In genomic region chr19:58545286-58546068, GRCh38 we compare ENCODE assay signal across 9 cellular contexts. TPM values are rescaled to one million over a fixed set of nuclear protein-coding genes. Genes with fewer than 3 reads are reported as not detected.
DNase-seq lines count a peak whose midpoint lies in the region; ATAC-seq, FAIRE-seq and TF ChIP-seq lines count a peak whose summit lies in the region.
"Had no signal": no experiment of that assay in that cellular context is flagged by ENCODE, and none has a peak within 500 bp of the region (broad histone marks: within the 10 kb centered on the region; RNA-seq: fewer than 3 reads in every experiment).

No MANE protein-coding gene starts in this region.

- H2AK5ac ChIP-seq in neuronal stem cell (ENCODE audit: low read depth, low read length): peak overlapping the region; percentile 84

- no peak overlapping the region for H3K23ac ChIP-seq in neuronal stem cell (ENCODE audit: low read depth, low read length, poor library complexity)

- H3K4me1 Mint-ChIP-seq in CD4-positive, alpha-beta memory T cell: peaks cover 20 to 39% (median 27%) of the 10 kb centered on the region in 4 donors

- peaks cover 30% of the 10 kb centered on the region for H3K4me1 ChIP-seq in CD4-positive, alpha-beta memory T cell (ENCODE audit: insufficient read depth, low read length)
- peaks cover 10% of the 10 kb centered on the region for H3K4me1 ChIP-seq in Panc1 (ENCODE audit: control insufficient read depth, insufficient read depth, low read length)
- H3K4me1 ChIP-seq in endothelial cell of umbilical vein (ENCODE audit: control insufficient read depth, extremely low read depth, insufficient read depth, low read length): peaks cover 15% of the 10 kb centered on the region
- H3K4me1 ChIP-seq in neuronal stem cell (ENCODE audit: control insufficient read depth in 2 of 2, insufficient read depth in 1 of 2, low read depth in 1 of 2, low read length in 2 of 2): peaks cover 15 to 16% of the 10 kb centered on the region in 2 donors

- H3K36me3 ChIP-seq in CD4-positive, alpha-beta memory T cell (ENCODE audit: insufficient read depth, low read length): peaks cover 35% of the 10 kb centered on the region
- H3K36me3 ChIP-seq in Panc1 (ENCODE audit: control insufficient read depth, insufficient read depth, low read length) (peaks cover 38% of the 10 kb centered on the region), endothelial cell of umbilical vein (ENCODE audit: control insufficient read depth in 2 of 2, extremely low read depth in 1 of 2, insufficient read depth in 2 of 2, low read length in 2 of 2) (peaks cover 5 to 33% of the 10 kb centered on the region in 2 experiments), neuronal stem cell (replicated peaks in 1 of 2; ENCODE audit: control insufficient read depth in 2 of 2, insufficient read depth in 2 of 2, low read length in 2 of 2) (peaks cover 51 to 56% of the 10 kb centered on the region in 2 donors)

- no peak overlapping the region for H3K14ac ChIP-seq in neuronal stem cell (ENCODE audit: low read length)

- H3K4ac ChIP-seq in neuronal stem cell (ENCODE audit: low read length): no peak overlapping the region

- peaks cover 0 to 9% (median 0%) of the 10 kb centered on the region in 8 donors for H3K9me3 Mint-ChIP-seq in CD4-positive, alpha-beta memory T cell

- peak overlapping the region; percentile 78 for H3K27ac ChIP-seq in CD4-positive, alpha-beta memory T cell (ENCODE audit: low read depth, low read length)
- H3K27ac ChIP-seq in Panc1 (ENCODE audit: low read length) (peak overlapping the region; percentile 92), endothelial cell of umbilical vein (ENCODE audit: insufficient read depth, low read depth, low read length) (peak overlapping the region; percentile 34), neuronal stem cell (replicated peaks; ENCODE audit: low read length) (no peak overlapping the region)

- BruUV-seq in Panc1 (replicated peaks; lab: Mats Ljungman, UMichigan) (no TSS peak), endothelial cell of umbilical vein (replicated peaks; lab: Mats Ljungman, UMichigan) (TSS peak; percentile 17)

- peaks cover 26% of the 10 kb centered on the region for H3K79me1 ChIP-seq in neuronal stem cell (ENCODE audit: low read depth, low read length)

- no peaks in the 10 kb centered on the region for H3K9me1 ChIP-seq in endothelial cell of umbilical vein (replicated peaks; ENCODE audit: control insufficient read depth, extremely low read depth, insufficient read depth, low read length)

- H4K91ac ChIP-seq in neuronal stem cell (ENCODE audit: low read depth, low read length, poor library complexity): no peak overlapping the region

- intact Hi-C loops in CD4-positive, alpha-beta memory T cell (cut with micrococcal nuclease): no loop called here
- intact Hi-C loops in Panc1 (cut with micrococcal nuclease; ENCODE audit: unreplicated experiment): no loop called here
- intact Hi-C loops in endothelial cell of umbilical vein (cut with micrococcal nuclease): no loop called here

- FAIRE-seq in endothelial cell of umbilical vein (lab: Jason Lieb, UNC) (peak; percentile 8), RCC 7860 (lab: Jason Lieb, UNC) (no peak)
- FAIRE-seq: TTC549 had no signal

- H3K4me2 ChIP-seq in endothelial cell of umbilical vein (ENCODE audit: insufficient read depth, low read length) (peak overlapping the region; percentile 44), neuronal stem cell (ENCODE audit: insufficient read depth, low read length, poor library complexity, severe bottlenecking) (peak overlapping the region; percentile 96)

- no peak overlapping the region for H2AFZ ChIP-seq in endothelial cell of umbilical vein (ENCODE audit: low read depth, low read length)
- H2AFZ ChIP-seq in neuronal stem cell (ENCODE audit: low read length): no peak overlapping the region

- no peak overlapping the region for H2BK15ac ChIP-seq in neuronal stem cell (ENCODE audit: low read length)

- H2BK5ac ChIP-seq in neuronal stem cell (ENCODE audit: low read length): peak overlapping the region; percentile 96

- WGBS in neuronal stem cell (ENCODE audit: extremely low coverage in 2 of 2, insufficient read length in 2 of 2, insufficient replicate concordance in 1 of 2), 2 donors: no CpG with 5 or more reads among the region's 22 CpGs

- peaks cover 29 to 53% of the 10 kb centered on the region in 2 donors for H3K36me3 Mint-ChIP-seq in CD4-positive, alpha-beta memory T cell

- H2BK120ac ChIP-seq in neuronal stem cell (ENCODE audit: low read depth, low read length): peak overlapping the region; percentile 83

- CTCF ChIA-PET in CD4-positive, alpha-beta memory T cell (lab: Charles Lee; ENCODE audit: partially characterized antibody): interaction anchor here (1.1 kb wide), 1 partner anchor 36 kb away, joined by 4 read pairs; no protein-coding TSS in a partner anchor
- CTCF ChIA-PET in Panc1 (lab: Charles Lee) (no interaction called here), endothelial cell of umbilical vein (lab: Charles Lee) (interaction anchor here (1.2 to 3.2 kb wide), 4 partner anchors 9 to 36 kb away, joined by 3 to 25 read pairs (median 12); partner anchors contain the start of genes CHMP2A and ZBTB45)

- dilution Hi-C loops in endothelial cell of umbilical vein (cut with MboI; ENCODE audit: extremely low pct_ligation_motif_present, low sequenced_read_pairs): no loop called here

- H3K27me3 ChIP-seq in CD4-positive, alpha-beta memory T cell (ENCODE audit: insufficient read depth, low read length): no peaks in the 10 kb centered on the region
- H3K27me3 ChIP-seq in Panc1 (ENCODE audit: control insufficient read depth, insufficient read depth, low read length): peaks cover 4% of the 10 kb centered on the region; the same call in 1 of the 2 replicates
- peaks cover 2% of the 10 kb centered on the region in 2 experiments for H3K27me3 ChIP-seq in endothelial cell of umbilical vein (ENCODE audit: control insufficient read depth in 2 of 2, insufficient read depth in 2 of 2, low read length in 2 of 2)
- peaks cover 0 to 12% (median 0%) of the 10 kb centered on the region in 3 experiments for H3K27me3 ChIP-seq in neuronal stem cell (ENCODE audit: control insufficient read depth in 3 of 3, insufficient read depth in 3 of 3, low read depth in 1 of 3, low read length in 3 of 3)

- H3K18ac ChIP-seq in neuronal stem cell (ENCODE audit: low read length): peak overlapping the region; percentile 85

- no peak for DNase-seq in CD4-positive, alpha-beta memory T cell
- DNase-seq in Panc1 (ENCODE audit: low read depth, low spot score) (no peak), endothelial cell of umbilical vein (ENCODE audit: low read depth, low spot score) (no peak), neuronal stem cell (ENCODE audit: low spot score) (no peak), RCC 7860 (ENCODE audit: low spot score) (no peak), KBM-7 (no peak), SIG-M5 treated with dmso at 0.1 percent for 504 hours (lab: John Stamatoyannopoulos, UW; ENCODE audit: unreplicated experiment) (no peak), iPS-NIHi11 (ENCODE audit: low spot score) (no peak)

- TF ChIP-seq CTCF in Panc1 (IDR thresholded peaks at IDR 0.05): no peak
- TF ChIP-seq CTCF in endothelial cell of umbilical vein (IDR thresholded peaks at IDR 0.05; ENCODE audit: extremely low read depth in 1 of 2, insufficient read depth in 1 of 2, low read depth in 1 of 2, low read length in 2 of 2): no peak

- H3K9ac ChIP-seq in endothelial cell of umbilical vein (replicated peaks; ENCODE audit: extremely low read depth, insufficient read depth, low read length) (peak overlapping the region; percentile 71), neuronal stem cell (ENCODE audit: low read depth, low read length, poor library complexity) (peak overlapping the region; percentile 92)

- no peak for ATAC-seq in Panc1

- H3K4me3 ChIP-seq in CD4-positive, alpha-beta memory T cell (ENCODE audit: low read length in 2 of 2): peak overlapping the region; percentile 79 to 87
- H3K4me3 ChIP-seq in Panc1 (ENCODE audit: low read depth in 2 of 2, low read length in 2 of 2): peak overlapping the region; percentile 91 to 100
- peak overlapping the region; percentile 82 to 94 (median 85) for H3K4me3 ChIP-seq in endothelial cell of umbilical vein (replicated peaks in 1 of 3; ENCODE audit: insufficient read depth in 1 of 3, low read depth in 1 of 3, low read length in 3 of 3)
- H3K4me3 ChIP-seq in neuronal stem cell (ENCODE audit: low read length in 2 of 2): peak overlapping the region; percentile 75 to 99

- H2BK12ac ChIP-seq in neuronal stem cell (ENCODE audit: low read length): no peak overlapping the region

- peaks cover 4% of the 10 kb centered on the region for H4K20me1 ChIP-seq in endothelial cell of umbilical vein (replicated peaks; ENCODE audit: control insufficient read depth, extremely low read depth, insufficient read depth, low read length)

- in situ Hi-C loops in Panc1 (cut with HindIII; ENCODE audit: low pct_unique_long_range_greater_than_20kb, low sequenced_read_pairs) (no loop called here), KBM-7 (cut with MboI; ENCODE audit: low pct_unique_long_range_greater_than_20kb, low sequenced_read_pairs) (no loop called here)

- no peak for TF ChIP-seq POLR2A in endothelial cell of umbilical vein (IDR thresholded peaks at IDR 0.05; ENCODE audit: low read depth, low read length)

- peak overlapping the region; percentile 92 to 95 (median 94) for H3K27ac Mint-ChIP-seq in CD4-positive, alpha-beta memory T cell

- POLR2A ChIA-PET in CD4-positive, alpha-beta memory T cell (lab: Charles Lee; ENCODE audit: partially characterized antibody): interaction anchor here (0.6 to 5.6 kb wide), 7 partner anchors 9 to 346 kb away, joined by 3 to 104 read pairs (median 3); partner anchors contain the start of genes CHMP2A, MZF1, UBE2M and ZBTB45
- POLR2A ChIA-PET in Panc1 (lab: Charles Lee) (interaction anchor here (0.6 kb wide), 1 partner anchor 29 kb away, joined by 6 read pairs; no protein-coding TSS in a partner anchor), endothelial cell of umbilical vein (lab: Charles Lee) (interaction anchor here (0.6 to 1.8 kb wide), 2 partner anchors 11 to 26 kb away, joined by 6 read pairs; partner anchors contain the start of gene ZBTB45)

- peak overlapping the region; percentile 91 to 95 (median 93) for H3K4me3 Mint-ChIP-seq in CD4-positive, alpha-beta memory T cell

- no peak overlapping the region for H4K8ac ChIP-seq in neuronal stem cell (ENCODE audit: low read depth, low read length)

- no peaks in the 10 kb centered on the region for H3K9me3 ChIP-seq in CD4-positive, alpha-beta memory T cell (ENCODE audit: control insufficient read depth in 1 of 2, low read length in 2 of 2)
- H3K9me3 ChIP-seq in Panc1 (ENCODE audit: control insufficient read depth, insufficient read depth, low read depth, low read length) (no peaks in the 10 kb centered on the region), endothelial cell of umbilical vein (replicated peaks; ENCODE audit: control insufficient read depth, insufficient read depth, low read length) (no peaks in the 10 kb centered on the region), neuronal stem cell (replicated peaks in 1 of 2; ENCODE audit: control insufficient read depth in 2 of 2, insufficient read depth in 1 of 2, low read depth in 1 of 2, low read length in 2 of 2) (peaks cover 0 to 2% of the 10 kb centered on the region in 2 donors)

- H3K79me2 ChIP-seq in endothelial cell of umbilical vein (ENCODE audit: control insufficient read depth, insufficient read depth, low read length): peaks cover 50% of the 10 kb centered on the region

- H3K27me3 Mint-ChIP-seq in CD4-positive, alpha-beta memory T cell: peaks cover 0 to 7% of the 10 kb centered on the region in 2 donors

RNA-seq across cellular contexts. Expression of gene TRIM28, which starts 1.6 kb away (rescaled TPM):
- total RNA-seq in CD4-positive, alpha-beta memory T cell: 100 to 1,000 TPM; 342 to 348 TPM
- polyA plus RNA-seq in CD4-positive, alpha-beta memory T cell: 10 to 100 TPM; 19.4 to 70.9 TPM
- total RNA-seq in Panc1 (2021; ENCODE audit: unreplicated experiment) (767 TPM), endothelial cell of umbilical vein (377 and 429 TPM in 2 replicates)
- 1,302 TPM for polyA plus RNA-seq in Panc1 (2012; ENCODE audit: insufficient read length)
- polyA plus RNA-seq in endothelial cell of umbilical vein: 521 and 593 TPM in 2 replicates
- 366 and 385 TPM in 2 replicates for polyA plus RNA-seq in endothelial cell of umbilical vein (2011; cell fraction: cytosol; rRNA removed)
- 654 and 696 TPM in 2 replicates for polyA plus RNA-seq in endothelial cell of umbilical vein (2011; cell fraction: nucleus; rRNA removed)
- polyA plus RNA-seq in endothelial cell of umbilical vein (2012): 600 and 631 TPM in 2 replicates
- polyA minus RNA-seq in endothelial cell of umbilical vein: 702 and 1,022 TPM in 2 replicates
- polyA minus RNA-seq in endothelial cell of umbilical vein (2011; cell fraction: cytosol; rRNA and poly(A)+ RNA removed): 571 TPM
- 298 and 308 TPM in 2 replicates for polyA minus RNA-seq in endothelial cell of umbilical vein (2011; cell fraction: nucleus; rRNA and poly(A)+ RNA removed)
- 759 TPM for polyA plus RNA-seq in neuronal stem cell (2013, experiment 1 of 2)
- 741 TPM for polyA plus RNA-seq in neuronal stem cell (2013, experiment 2 of 2)

RNA-seq across cellular contexts. Expression of gene CHMP2A, which starts 9.4 kb away (rescaled TPM):
- 10 to 100 TPM; 81.1 to 88.4 TPM for total RNA-seq in CD4-positive, alpha-beta memory T cell
- polyA plus RNA-seq in CD4-positive, alpha-beta memory T cell: 100 to 1,000 TPM; 200 to 238 TPM
- total RNA-seq in Panc1 (2021; ENCODE audit: unreplicated experiment) (191 TPM), endothelial cell of umbilical vein (96.8 and 105 TPM in 2 replicates)
- 381 TPM for polyA plus RNA-seq in Panc1 (2012; ENCODE audit: insufficient read length)
- 126 and 150 TPM in 2 replicates for polyA plus RNA-seq in endothelial cell of umbilical vein
- 177 and 193 TPM in 2 replicates for polyA plus RNA-seq in endothelial cell of umbilical vein (2011; cell fraction: cytosol; rRNA removed)
- 97.8 and 107 TPM in 2 replicates for polyA plus RNA-seq in endothelial cell of umbilical vein (2011; cell fraction: nucleus; rRNA removed)
- polyA plus RNA-seq in endothelial cell of umbilical vein (2012): 117 and 164 TPM in 2 replicates
- 114 and 117 TPM in 2 replicates for polyA minus RNA-seq in endothelial cell of umbilical vein
- 73.7 TPM for polyA minus RNA-seq in endothelial cell of umbilical vein (2011; cell fraction: cytosol; rRNA and poly(A)+ RNA removed)
- polyA minus RNA-seq in endothelial cell of umbilical vein (2011; cell fraction: nucleus; rRNA and poly(A)+ RNA removed): 19.9 and 22.4 TPM in 2 replicates
- polyA plus RNA-seq in neuronal stem cell (2013, experiment 1 of 2): 108 TPM
- polyA plus RNA-seq in neuronal stem cell (2013, experiment 2 of 2): 109 TPM

RNA-seq across cellular contexts. Expression of gene UBE2M, which starts 12.9 kb away (rescaled TPM):
- 10 to 100 TPM; 55.1 to 58.3 TPM for total RNA-seq in CD4-positive, alpha-beta memory T cell
- polyA plus RNA-seq in CD4-positive, alpha-beta memory T cell: 10 to 100 TPM; 12.4 to 23.8 TPM
- total RNA-seq in Panc1 (2021; ENCODE audit: unreplicated experiment): 189 TPM
- 306 TPM for polyA plus RNA-seq in Panc1 (2012; ENCODE audit: insufficient read length)
- 102 and 106 TPM in 2 replicates for total RNA-seq in endothelial cell of umbilical vein
- 86.6 and 87.8 TPM in 2 replicates for polyA plus RNA-seq in endothelial cell of umbilical vein
- 88.2 and 98.9 TPM in 2 replicates for polyA plus RNA-seq in endothelial cell of umbilical vein (2011; cell fraction: cytosol; rRNA removed)
- 69.9 and 79.3 TPM in 2 replicates for polyA plus RNA-seq in endothelial cell of umbilical vein (2011; cell fraction: nucleus; rRNA removed)
- 94.9 and 96.3 TPM in 2 replicates for polyA plus RNA-seq in endothelial cell of umbilical vein (2012)
- polyA minus RNA-seq in endothelial cell of umbilical vein: 81.4 and 123 TPM in 2 replicates
- 106 TPM for polyA minus RNA-seq in endothelial cell of umbilical vein (2011; cell fraction: cytosol; rRNA and poly(A)+ RNA removed)
- 19.2 and 22.9 TPM in 2 replicates for polyA minus RNA-seq in endothelial cell of umbilical vein (2011; cell fraction: nucleus; rRNA and poly(A)+ RNA removed)
- polyA plus RNA-seq in neuronal stem cell (2013, experiment 1 of 2): 86.2 TPM
- 86.9 TPM for polyA plus RNA-seq in neuronal stem cell (2013, experiment 2 of 2)

RNA-seq across cellular contexts. Expression of gene ZBTB45, which starts 25.9 kb away (rescaled TPM):
- total RNA-seq in CD4-positive, alpha-beta memory T cell: 10 to 100 TPM; 19.8 TPM
- polyA plus RNA-seq in CD4-positive, alpha-beta memory T cell: 1 to 10 TPM; 1.9 to 6.2 TPM
- total RNA-seq in Panc1 (2021; ENCODE audit: unreplicated experiment) (24.7 TPM), endothelial cell of umbilical vein (21.8 TPM in 2 replicates)
- polyA plus RNA-seq in Panc1 (2012; ENCODE audit: insufficient read length): 33.6 TPM
- polyA plus RNA-seq in endothelial cell of umbilical vein: 17.8 and 25.3 TPM in 2 replicates
- polyA plus RNA-seq in endothelial cell of umbilical vein (2011; cell fraction: cytosol; rRNA removed): 6.6 and 9.8 TPM in 2 replicates
- 10.6 and 12.3 TPM in 2 replicates for polyA plus RNA-seq in endothelial cell of umbilical vein (2011; cell fraction: nucleus; rRNA removed)
- polyA plus RNA-seq in endothelial cell of umbilical vein (2012): 9.5 and 13.9 TPM in 2 replicates
- polyA minus RNA-seq in endothelial cell of umbilical vein: 7.1 and 11.5 TPM in 2 replicates
- polyA minus RNA-seq in endothelial cell of umbilical vein (2011; cell fraction: cytosol; rRNA and poly(A)+ RNA removed): 7.9 TPM
- polyA minus RNA-seq in endothelial cell of umbilical vein (2011; cell fraction: nucleus; rRNA and poly(A)+ RNA removed): 10.5 and 18.6 TPM in 2 replicates
- polyA plus RNA-seq in neuronal stem cell (2013, experiment 1 of 2): 14.3 TPM
- polyA plus RNA-seq in neuronal stem cell (2013, experiment 2 of 2): 14.8 TPM

RNA-seq across cellular contexts. Expression of gene MZF1, which starts 27.7 kb away (rescaled TPM):
- 10 to 100 TPM; 42.7 to 44.4 TPM for total RNA-seq in CD4-positive, alpha-beta memory T cell
- polyA plus RNA-seq in CD4-positive, alpha-beta memory T cell: 1 to 10 TPM; 5.2 to 8.9 TPM
- total RNA-seq in Panc1 (2021; ENCODE audit: unreplicated experiment) (25.9 TPM), endothelial cell of umbilical vein (18.8 and 26.4 TPM in 2 replicates)
- polyA plus RNA-seq in Panc1 (2012; ENCODE audit: insufficient read length): 26.0 TPM
- 30.8 and 39.1 TPM in 2 replicates for polyA plus RNA-seq in endothelial cell of umbilical vein
- 5.7 and 9.6 TPM in 2 replicates for polyA plus RNA-seq in endothelial cell of umbilical vein (2011; cell fraction: cytosol; rRNA removed)
- polyA plus RNA-seq in endothelial cell of umbilical vein (2011; cell fraction: nucleus; rRNA removed): 132 and 152 TPM in 2 replicates
- 10.1 and 10.9 TPM in 2 replicates for polyA plus RNA-seq in endothelial cell of umbilical vein (2012)
- 18.9 and 19.7 TPM in 2 replicates for polyA minus RNA-seq in endothelial cell of umbilical vein
- polyA minus RNA-seq in endothelial cell of umbilical vein (2011; cell fraction: cytosol; rRNA and poly(A)+ RNA removed): 12.1 TPM
- 34.9 and 36.9 TPM in 2 replicates for polyA minus RNA-seq in endothelial cell of umbilical vein (2011; cell fraction: nucleus; rRNA and poly(A)+ RNA removed)
- polyA plus RNA-seq in neuronal stem cell (2013, experiment 1 of 2): 17.1 TPM
- polyA plus RNA-seq in neuronal stem cell (2013, experiment 2 of 2): 16.7 TPM
